Comparison of ENCODE assay signal across 8 cellular contexts in the genomic region with DNA sequence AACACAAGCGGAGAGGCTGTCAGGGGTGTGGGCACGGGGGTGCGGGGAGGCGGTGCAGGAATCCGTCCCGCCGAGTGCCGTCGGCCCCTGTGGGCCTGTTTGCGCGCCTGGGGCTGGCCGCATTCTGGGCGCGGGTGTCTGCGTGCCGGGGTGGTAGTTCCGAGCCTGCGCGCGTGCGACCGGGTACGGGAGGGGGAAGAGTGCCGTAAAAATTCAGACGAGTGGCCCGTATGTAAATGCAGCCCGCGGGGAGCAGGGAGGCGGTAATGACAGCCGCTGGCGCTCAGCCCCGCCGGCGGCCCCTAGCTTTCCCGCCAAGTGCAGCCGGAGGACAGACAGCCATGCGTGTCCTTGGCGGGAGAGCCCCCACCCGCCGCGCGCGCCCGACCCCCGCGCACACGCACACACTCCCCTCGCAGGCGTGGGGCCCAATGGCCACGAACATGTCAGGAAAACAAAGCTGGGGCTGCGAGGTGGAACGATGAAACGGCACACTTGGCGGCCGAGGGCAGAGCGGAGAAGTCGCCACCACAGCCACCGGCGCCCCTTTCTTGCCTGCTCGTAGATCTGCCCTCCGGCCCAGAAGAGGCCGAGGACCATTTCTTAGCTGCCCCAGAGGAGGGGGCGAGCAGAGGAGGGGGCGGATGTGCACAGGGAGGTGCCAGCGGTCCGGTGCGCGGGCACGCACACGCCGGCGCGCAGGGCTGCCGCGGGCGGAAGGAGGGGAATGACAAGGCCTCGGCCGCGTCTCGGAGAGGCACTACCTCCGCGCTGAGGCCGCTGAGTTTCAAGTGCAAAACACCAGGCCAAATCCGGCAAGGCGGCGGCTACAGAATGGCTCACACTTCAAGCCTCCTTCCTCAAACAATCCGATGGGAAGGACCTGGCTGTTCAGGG.
DNase-seq lines count a peak whose midpoint lies in the region; ATAC-seq and TF ChIP-seq lines count a peak whose summit lies in the region.

No MANE protein-coding gene starts in this region.

- H3K4me3 Mint-ChIP-seq in stimulated activated effector memory CD8-positive, alpha-beta T cell treated with anti-CD3 and anti-CD28 coated beads, Interleukin-12 subunit alpha, Interleukin-12 subunit beta, amount 100 ng/mL, for 72 hours = peak overlapping the region; percentile 64

- POLR2A ChIA-PET in BJ (lab: Charles Lee) = no interaction called here

- ATAC-seq in GM18520 (IDR thresholded peaks at IDR 0.05; ENCODE audit: unreplicated experiment) (peak; percentile 45), HG02981 (IDR thresholded peaks at IDR 0.05; ENCODE audit: unreplicated experiment) (peak; percentile 61)
- peak; percentile 79 for ATAC-seq in stimulated activated effector memory CD8-positive, alpha-beta T cell treated with anti-CD3 and anti-CD28 coated beads, Interleukin-12 subunit alpha, Interleukin-12 subunit beta, amount 100 ng/mL, for 72 hours

- CTCF ChIA-PET in BJ (lab: Yijun Ruan, JAX) = interaction anchor here (0.6 to 1.1 kb wide), 2 partner anchors 7 to 16 kb away, joined by 3 to 5 read pairs; no protein-coding TSS in a partner anchor

- H3K9me3 ChIP-seq in adipocyte (ENCODE audit: control insufficient read depth, low read length) (peaks cover 3% of the 10 kb centered on the region), iPS-20b (ENCODE audit: insufficient read depth, low read depth, low read length) (no peaks in the 10 kb centered on the region)

- H3K4me1 Mint-ChIP-seq in stimulated activated effector memory CD8-positive, alpha-beta T cell treated with anti-CD3 and anti-CD28 coated beads, Interleukin-12 subunit alpha, Interleukin-12 subunit beta, amount 100 ng/mL, for 72 hours = peaks cover 33% of the 10 kb centered on the region

- H3K4me1 ChIP-seq in adipocyte (ENCODE audit: control insufficient read depth, insufficient read depth, low read length) (peaks cover 16% of the 10 kb centered on the region), iPS-20b (ENCODE audit: insufficient read depth, low read length) (peaks cover 40% of the 10 kb centered on the region; the same call in 1 of the 2 replicates)

- DNase-seq in BJ (ENCODE audit: low read depth) (no peak), NCI-H345 treated with DMSO at 0.1 percent for 48 hours (lab: John Stamatoyannopoulos, UW; ENCODE audit: unreplicated experiment) (peak; percentile 70), adipocyte (ENCODE audit: low read depth) (no peak), DMS114 treated with DMSO at 0.1 percent for 48 hours (lab: John Stamatoyannopoulos, UW; ENCODE audit: unreplicated experiment) (no peak)
- DNase-seq in stimulated activated effector memory CD8-positive, alpha-beta T cell treated with anti-CD3 and anti-CD28 coated beads, Interleukin-12 subunit alpha, Interleukin-12 subunit beta, amount 100 ng/mL, for 72 hours (ENCODE audit: low spot score in 2 of 2) = no peak

- peaks cover 39% of the 10 kb centered on the region for H3K27me3 ChIP-seq in BJ (ENCODE audit: control insufficient read depth, insufficient read depth, low read length)
- H3K27me3 ChIP-seq in adipocyte (replicated peaks; ENCODE audit: control insufficient read depth, insufficient read depth, low read length) = peaks cover 94% of the 10 kb centered on the region
- H3K27me3 ChIP-seq in iPS-20b (ENCODE audit: insufficient read depth, low read length) = peaks cover 100% of the 10 kb centered on the region

- no peak overlapping the region for H3K27ac ChIP-seq in iPS-20b (ENCODE audit: low read length)

- H3K36me3 ChIP-seq in BJ (ENCODE audit: control insufficient read depth, insufficient read depth, low read length) (no peaks in the 10 kb centered on the region), adipocyte (ENCODE audit: control insufficient read depth, insufficient read depth, low read length, severe bottlenecking) (no peaks in the 10 kb centered on the region), iPS-20b (ENCODE audit: insufficient read depth, low read depth, low read length) (no peaks in the 10 kb centered on the region)

- peaks cover 18% of the 10 kb centered on the region for H3K36me3 Mint-ChIP-seq in stimulated activated effector memory CD8-positive, alpha-beta T cell treated with anti-CD3 and anti-CD28 coated beads, Interleukin-12 subunit alpha, Interleukin-12 subunit beta, amount 100 ng/mL, for 72 hours

- no peak overlapping the region for H3K27ac Mint-ChIP-seq in stimulated activated effector memory CD8-positive, alpha-beta T cell treated with anti-CD3 and anti-CD28 coated beads, Interleukin-12 subunit alpha, Interleukin-12 subunit beta, amount 100 ng/mL, for 72 hours

- H3K9me3 Mint-ChIP-seq in stimulated activated effector memory CD8-positive, alpha-beta T cell treated with anti-CD3 and anti-CD28 coated beads, Interleukin-12 subunit alpha, Interleukin-12 subunit beta, amount 100 ng/mL, for 72 hours = no peaks in the 10 kb centered on the region

- TF ChIP-seq CTCF in BJ (IDR thresholded peaks at IDR 0.05; ENCODE audit: insufficient read depth, low read depth, low read length) = no peak

- H3K4me3 ChIP-seq in BJ (ENCODE audit: low read depth, low read length) (peak overlapping the region; percentile 13; the same call in 1 of the 2 replicates), adipocyte (ENCODE audit: low read length) (peak overlapping the region; percentile 73), iPS-20b (ENCODE audit: low read length) (peak overlapping the region; percentile 58)

- H3K9ac ChIP-seq in adipocyte (ENCODE audit: low read length) (no peak overlapping the region), iPS-20b (ENCODE audit: low read depth, low read length) (peak overlapping the region; percentile 39; the same call in 1 of the 2 replicates)

Comparison
In these comparisons a context has a peak if more than half of its experiments do, and no peak if none do; other contexts are left out.
1. H3K4me3 ChIP-seq: peak in every context shown above with its lines; median percentile 73 in adipocyte; 58 in iPS-20b; 13 in BJ.